8 cellular contexts compared by ENCODE assay signal in the genomic region with DNA sequence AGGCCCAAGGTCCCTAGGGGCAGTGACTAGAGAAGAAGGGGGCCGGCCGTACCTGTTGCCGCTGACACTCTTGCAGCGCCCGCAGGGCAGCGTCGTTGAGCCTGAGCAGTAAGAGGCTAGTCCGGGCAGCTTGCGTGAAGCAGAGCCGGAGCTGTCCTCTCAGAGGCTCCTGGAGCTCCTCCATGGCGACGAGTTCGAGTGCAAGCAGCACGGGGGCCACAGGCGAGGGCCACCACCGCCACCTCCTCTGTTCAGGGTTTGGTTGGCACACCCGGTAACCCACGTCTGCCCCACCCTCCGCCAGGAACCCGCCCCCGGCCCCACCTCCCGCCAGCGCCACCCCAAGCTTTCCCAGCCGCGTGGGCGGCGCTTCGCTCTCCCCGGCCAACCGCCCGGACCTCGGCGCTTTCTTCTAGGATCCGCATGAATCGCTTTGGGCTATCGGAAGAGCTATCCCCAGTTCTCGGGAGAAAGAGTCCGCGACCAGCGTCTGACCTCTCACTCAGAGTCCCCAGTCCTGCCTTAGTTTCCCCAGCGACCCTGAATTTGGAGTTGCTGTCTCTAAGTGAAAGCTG. TPM values are rescaled to one million over a fixed set of nuclear protein-coding genes. Genes with fewer than 3 reads are reported as not detected.
A peak's percentile ranks its signal among the peaks of the same experiment; 100 is the strongest.
DNase-seq lines count a peak whose midpoint lies in the region; ATAC-seq, FAIRE-seq and TF ChIP-seq lines count a peak whose summit lies in the region.

A gene with protein sequence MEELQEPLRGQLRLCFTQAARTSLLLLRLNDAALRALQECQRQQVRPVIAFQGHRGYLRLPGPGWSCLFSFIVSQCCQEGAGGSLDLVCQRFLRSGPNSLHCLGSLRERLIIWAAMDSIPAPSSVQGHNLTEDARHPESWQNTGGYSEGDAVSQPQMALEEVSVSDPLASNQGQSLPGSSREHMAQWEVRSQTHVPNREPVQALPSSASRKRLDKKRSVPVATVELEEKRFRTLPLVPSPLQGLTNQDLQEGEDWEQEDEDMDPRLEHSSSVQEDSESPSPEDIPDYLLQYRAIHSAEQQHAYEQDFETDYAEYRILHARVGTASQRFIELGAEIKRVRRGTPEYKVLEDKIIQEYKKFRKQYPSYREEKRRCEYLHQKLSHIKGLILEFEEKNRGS (minus strand): TSS at position 249 of the 575 bp plus-strand sequence. CDS start 65 bp downstream, at position 184.

- TF ChIP-seq CTCF in fibroblast of mammary gland (conservative IDR thresholded peaks at IDR 0.05; ENCODE audit: control insufficient read depth, insufficient read depth, low read depth, low read length) (no peak), neural crest cell (conservative IDR thresholded peaks at IDR 0.05) (no peak)

- peak within 1 kb of the TSS; percentile 91 for H3K27ac ChIP-seq in subcutaneous abdominal adipose tissue (ENCODE audit: low read depth, low read length)

- H3K27me3 Mint-ChIP-seq in neural crest cell (ENCODE audit: low read depth) = peaks cover 23% of the 10 kb centered on the region

- H3K4me3 ChIP-seq in fibroblast of mammary gland (ENCODE audit: control insufficient read depth, low read depth, low read length) = peak within 1 kb of the TSS; percentile 74
- peak within 1 kb of the TSS; percentile 72 to 90 (median 82) for H3K4me3 ChIP-seq in subcutaneous abdominal adipose tissue (ENCODE audit: low read depth in 1 of 5, low read length in 5 of 5)

- peak; percentile 31 for ATAC-seq in GM21360 (IDR thresholded peaks at IDR 0.05; ENCODE audit: unreplicated experiment)

- DNase-seq in CMK (ENCODE audit: low read depth) = peak; percentile 45
- peak; percentile 71 for DNase-seq in HTR-8/SVneo (ENCODE audit: insufficient read length, low spot score)
- DNase-seq in OCI-M1 (lab: John Stamatoyannopoulos, UW) = peak; percentile 90
- DNase-seq in activated T-helper 1 cell treated with anti-CD3 and anti-CD28 coated beads, Interleukin-2, amount 50 U/mL, for 16 hours (ENCODE audit: low read depth in 1 of 2, low spot score in 1 of 2) = peak; percentile 55 to 61
- peak; percentile 64 for DNase-seq in fibroblast of mammary gland (ENCODE audit: low read depth)
- DNase-seq in neural crest cell (ENCODE audit: low read depth, low spot score) = peak; percentile 36

- H3K4me1 ChIP-seq in subcutaneous abdominal adipose tissue (ENCODE audit: control insufficient read depth in 5 of 5, insufficient read depth in 5 of 5, low read length in 5 of 5) = peaks cover 2 to 22% (median 13%) of the 10 kb centered on the region in 5 donors

- peaks cover 8% of the 10 kb centered on the region for H3K4me1 Mint-ChIP-seq in neural crest cell

- no peaks in the 10 kb centered on the region for H3K9me3 Mint-ChIP-seq in neural crest cell

- H3K36me3 ChIP-seq in subcutaneous abdominal adipose tissue (ENCODE audit: control insufficient read depth in 5 of 5, insufficient read depth in 5 of 5, low read length in 5 of 5) = peaks cover 10 to 21% (median 17%) of the 10 kb centered on the region in 5 donors

- no peak for FAIRE-seq in HTR-8/SVneo (lab: Jason Lieb, UNC)

- no peaks in the 10 kb centered on the region for H3K9me3 ChIP-seq in subcutaneous abdominal adipose tissue (ENCODE audit: control insufficient read depth in 5 of 5, low read length in 5 of 5)

- H3K4me3 Mint-ChIP-seq in neural crest cell = peak within 1 kb of the TSS; percentile 89

- H3K27ac Mint-ChIP-seq in neural crest cell (ENCODE audit: unreplicated experiment) = peak within 1 kb of the TSS; percentile 50

- H3K27me3 ChIP-seq in subcutaneous abdominal adipose tissue (ENCODE audit: control insufficient read depth in 5 of 5, insufficient read depth in 4 of 5, low read length in 5 of 5) = no peaks in the 10 kb centered on the region

- H3K9ac ChIP-seq in subcutaneous abdominal adipose tissue (ENCODE audit: low read length in 5 of 5) = peak within 1 kb of the TSS; percentile 63 to 86 (median 83)

- H3K36me3 Mint-ChIP-seq in neural crest cell (ENCODE audit: low read depth) = peaks cover 4% of the 10 kb centered on the region

RNA-seq across cellular contexts. Expression of the gene that starts here (rescaled TPM):
- 1.3 and 2.7 TPM in 2 replicates for total RNA-seq in neural crest cell

Comparison
In these comparisons a context has a peak if more than half of its experiments do, and no peak if none do; other contexts are left out.
1. Peak in every context shown above with its lines: DNase-seq, ATAC-seq, H3K4me3 ChIP-seq and H3K27ac ChIP-seq.
2. DNase-seq: peak in every context shown above with its lines; median percentile 90 in OCI-M1; 71 in HTR-8/SVneo; 64 in fibroblast of mammary gland; 58 in activated T-helper 1 cell treated with anti-CD3 and anti-CD28 coated beads, Interleukin-2, amount 50 U/mL, for 16 hours; 45 in CMK; 36 in neural crest cell.